Comparison of ENCODE assay signal across 1 cellular context in the genomic region with DNA sequence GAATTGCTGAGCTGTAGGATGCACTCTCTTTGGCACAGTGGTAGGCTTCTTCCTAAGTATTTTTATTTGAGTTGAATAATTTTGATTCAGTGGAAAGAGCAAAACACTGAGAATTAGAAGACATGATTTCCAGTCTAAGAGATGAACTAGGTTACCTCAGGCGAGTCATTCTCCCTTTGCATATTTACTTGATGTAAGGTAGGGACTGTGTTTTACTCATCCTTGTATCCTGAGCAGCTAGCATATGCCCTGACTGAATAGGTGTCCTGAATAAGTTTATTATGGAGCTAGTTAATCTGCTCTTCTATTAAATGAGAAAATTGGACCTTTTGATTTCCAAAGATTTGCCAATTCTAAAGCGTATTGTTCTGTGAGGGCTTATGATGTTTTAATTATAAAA.
TF ChIP-seq lines count a peak whose summit lies in the region.

No MANE protein-coding gene starts in this region.

TF ChIP-seq in SK-N-SH treated with all-trans-retinoic acid at 6 μM for 48 hours, 23 proteins besides CTCF, POLR2A, EP300 and RAD21 (continued from another document):
- TF ChIP-seq ESRRG (CRISPR knock-in tag; IDR thresholded peaks at IDR 0.05) (no peak), PPARA (CRISPR knock-in tag; IDR thresholded peaks at IDR 0.05; ENCODE audit: borderline replicate concordance) (no peak)
